Comparison of ENCODE assay signal across 22 cellular contexts in the genomic region with DNA sequence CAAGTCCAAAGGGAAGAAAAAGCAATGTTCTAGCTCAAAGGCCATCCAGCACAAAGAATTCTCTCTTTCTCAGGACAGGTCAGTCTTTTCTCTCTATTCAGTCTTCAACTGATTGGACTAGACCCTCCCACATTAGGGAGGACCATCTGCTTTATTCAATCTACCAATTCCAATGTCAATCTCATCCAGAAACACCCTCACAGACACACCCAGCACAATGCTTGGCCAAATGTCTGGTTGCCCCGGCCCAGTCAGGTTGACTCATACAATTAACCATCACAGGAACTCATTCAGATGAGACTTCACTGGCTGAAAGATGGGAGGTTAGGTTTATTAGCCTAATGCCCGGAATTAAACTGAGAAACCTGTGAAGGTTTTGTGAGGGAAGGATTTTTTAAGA. TPM values are rescaled to one million over a fixed set of nuclear protein-coding genes. Genes with fewer than 3 reads are reported as not detected.
DNase-seq lines count a peak whose midpoint lies in the region; ATAC-seq and TF ChIP-seq lines count a peak whose summit lies in the region.
"Had no signal": no experiment of that assay in that cellular context is flagged by ENCODE, and none has a peak within 500 bp of the region (broad histone marks: within the 10 kb centered on the region; RNA-seq: fewer than 3 reads in every experiment).

No MANE protein-coding gene starts in this region.

- H3K4ac ChIP-seq in mesenchymal stem cell (ENCODE audit: low read depth in 1 of 2, low read length in 2 of 2): no peak overlapping the region

- H3K9me3 ChIP-seq in MG63 (no peaks in the 10 kb centered on the region), mesenchymal stem cell (ENCODE audit: control insufficient read depth, low read length) (no peaks in the 10 kb centered on the region)
- H3K9me3 ChIP-seq: thoracic aorta had no signal

- H2BK5ac ChIP-seq in mesenchymal stem cell (ENCODE audit: low read depth, low read length, poor library complexity, severe bottlenecking): no peak overlapping the region

- H3K9me3 Mint-ChIP-seq in activated T-helper 2 cell treated with anti-CD3 and anti-CD28 coated beads, Interferon-gamma antibody, Interleukin-2, Interleukin-4, amounts not matched to agents 10 μg/mL and 5 μg/mL and 100 μg/mL, durations not matched to agents 14 hours and 24 hours and 36 hours: no peaks in the 10 kb centered on the region
- no peaks in the 10 kb centered on the region for H3K9me3 Mint-ChIP-seq in stimulated activated effector memory CD8-positive, alpha-beta T cell treated with anti-CD3 and anti-CD28 coated beads, Interleukin-12 subunit alpha, Interleukin-12 subunit beta, amount 100 ng/mL, for 72 hours
- H3K9me3 Mint-ChIP-seq: activated CD4-positive, alpha-beta T cell treated with anti-CD3 and anti-CD28 coated beads, Interleukin-2, amount 10 ng/mL, durations not matched to agents 7 days and 5 days; activated naive CD8-positive, alpha-beta T cell treated with anti-CD3 and anti-CD28 coated beads, Interleukin-2, amount 50 U/mL, for 24 hours; dendritic cell treated with granulocyte-macrophage colony-stimulating factor and Interleukin-4, amounts not matched to agents 40 ng/mL and 50 ng/mL, for 4 days; nephron progenitor cell; stimulated activated memory B cell treated with anti-CD40 and anti-IgM and Interleukin-4, amounts not matched to agents 10 μg/mL and 1 μg/mL and 100 μg/mL, for 72 hours had no signal

- no peaks in the 10 kb centered on the region for H3K27me3 Mint-ChIP-seq in activated T-helper 2 cell treated with anti-CD3 and anti-CD28 coated beads, Interferon-gamma antibody, Interleukin-2, Interleukin-4, amounts not matched to agents 10 μg/mL and 5 μg/mL and 100 μg/mL, durations not matched to agents 14 hours and 24 hours and 36 hours (ENCODE audit: low read depth)
- H3K27me3 Mint-ChIP-seq: activated CD4-positive, alpha-beta T cell treated with anti-CD3 and anti-CD28 coated beads, Interleukin-2, amount 10 ng/mL, durations not matched to agents 7 days and 5 days; activated naive CD8-positive, alpha-beta T cell treated with anti-CD3 and anti-CD28 coated beads, Interleukin-2, amount 50 U/mL, for 24 hours; dendritic cell treated with granulocyte-macrophage colony-stimulating factor and Interleukin-4, amounts not matched to agents 40 ng/mL and 50 ng/mL, for 4 days had no signal

- H3K4me3 ChIP-seq in MG63 (no peak overlapping the region), epithelial cell of esophagus (ENCODE audit: low read length) (no peak overlapping the region), mesenchymal stem cell (ENCODE audit: insufficient read depth in 1 of 2, low read depth in 1 of 2, low read length in 2 of 2) (no peak overlapping the region)
- H3K4me3 ChIP-seq: thoracic aorta had no signal

- H3K9ac ChIP-seq in mesenchymal stem cell (ENCODE audit: low read length): peak overlapping the region; percentile 20

- intact Hi-C loops in activated T-helper 2 cell treated with anti-CD3 and anti-CD28 coated beads, Interferon-gamma antibody, Interleukin-2, Interleukin-4, amounts not matched to agents 10 μg/mL and 5 μg/mL and 100 μg/mL, durations not matched to agents 14 hours and 24 hours and 36 hours (cut with micrococcal nuclease): no loop called here

- H3K14ac ChIP-seq in mesenchymal stem cell (ENCODE audit: low read length in 2 of 2): no peak overlapping the region

- no peak overlapping the region for H3K4me3 Mint-ChIP-seq in activated T-helper 2 cell treated with anti-CD3 and anti-CD28 coated beads, Interferon-gamma antibody, Interleukin-2, Interleukin-4, amounts not matched to agents 10 μg/mL and 5 μg/mL and 100 μg/mL, durations not matched to agents 14 hours and 24 hours and 36 hours (ENCODE audit: low read depth)
- no peak overlapping the region for H3K4me3 Mint-ChIP-seq in stimulated activated effector memory CD8-positive, alpha-beta T cell treated with anti-CD3 and anti-CD28 coated beads, Interleukin-12 subunit alpha, Interleukin-12 subunit beta, amount 100 ng/mL, for 72 hours
- H3K4me3 Mint-ChIP-seq: activated CD4-positive, alpha-beta T cell treated with anti-CD3 and anti-CD28 coated beads, Interleukin-2, amount 10 ng/mL, durations not matched to agents 7 days and 5 days; activated naive CD8-positive, alpha-beta T cell treated with anti-CD3 and anti-CD28 coated beads, Interleukin-2, amount 50 U/mL, for 24 hours; dendritic cell treated with granulocyte-macrophage colony-stimulating factor and Interleukin-4, amounts not matched to agents 40 ng/mL and 50 ng/mL, for 4 days; nephron progenitor cell; stimulated activated memory B cell treated with anti-CD40 and anti-IgM and Interleukin-4, amounts not matched to agents 10 μg/mL and 1 μg/mL and 100 μg/mL, for 72 hours had no signal

- H3K4me1 ChIP-seq in mesenchymal stem cell (ENCODE audit: control insufficient read depth, insufficient read depth, low read depth, low read length): no peaks in the 10 kb centered on the region

- no peaks in the 10 kb centered on the region for H3K4me1 Mint-ChIP-seq in activated T-helper 2 cell treated with anti-CD3 and anti-CD28 coated beads, Interferon-gamma antibody, Interleukin-2, Interleukin-4, amounts not matched to agents 10 μg/mL and 5 μg/mL and 100 μg/mL, durations not matched to agents 14 hours and 24 hours and 36 hours (ENCODE audit: low read depth)
- peaks cover 6% of the 10 kb centered on the region for H3K4me1 Mint-ChIP-seq in stimulated activated effector memory CD8-positive, alpha-beta T cell treated with anti-CD3 and anti-CD28 coated beads, Interleukin-12 subunit alpha, Interleukin-12 subunit beta, amount 100 ng/mL, for 72 hours
- H3K4me1 Mint-ChIP-seq: activated CD4-positive, alpha-beta T cell treated with anti-CD3 and anti-CD28 coated beads, Interleukin-2, amount 10 ng/mL, durations not matched to agents 7 days and 5 days; activated naive CD8-positive, alpha-beta T cell treated with anti-CD3 and anti-CD28 coated beads, Interleukin-2, amount 50 U/mL, for 24 hours had no signal

- H3K36me3 Mint-ChIP-seq in activated T-helper 2 cell treated with anti-CD3 and anti-CD28 coated beads, Interferon-gamma antibody, Interleukin-2, Interleukin-4, amounts not matched to agents 10 μg/mL and 5 μg/mL and 100 μg/mL, durations not matched to agents 14 hours and 24 hours and 36 hours (ENCODE audit: low read depth): no peaks in the 10 kb centered on the region
- no peaks in the 10 kb centered on the region for H3K36me3 Mint-ChIP-seq in stimulated activated effector memory CD8-positive, alpha-beta T cell treated with anti-CD3 and anti-CD28 coated beads, Interleukin-12 subunit alpha, Interleukin-12 subunit beta, amount 100 ng/mL, for 72 hours
- H3K36me3 Mint-ChIP-seq: stimulated activated memory B cell treated with anti-CD40 and anti-IgM and Interleukin-4, amounts not matched to agents 10 μg/mL and 1 μg/mL and 100 μg/mL, for 72 hours had no signal

- no peak overlapping the region for H2AFZ ChIP-seq in mesenchymal stem cell (ENCODE audit: low read depth, low read length)

- H3K4me2 ChIP-seq in mesenchymal stem cell (ENCODE audit: low read length, poor library complexity, severe bottlenecking): no peak overlapping the region

- H2AK5ac ChIP-seq in mesenchymal stem cell (ENCODE audit: low read length, severe bottlenecking): no peak overlapping the region

- H3K27ac Mint-ChIP-seq in activated T-helper 2 cell treated with anti-CD3 and anti-CD28 coated beads, Interferon-gamma antibody, Interleukin-2, Interleukin-4, amounts not matched to agents 10 μg/mL and 5 μg/mL and 100 μg/mL, durations not matched to agents 14 hours and 24 hours and 36 hours: no peak overlapping the region
- H3K27ac Mint-ChIP-seq in stimulated activated effector memory CD8-positive, alpha-beta T cell treated with anti-CD3 and anti-CD28 coated beads, Interleukin-12 subunit alpha, Interleukin-12 subunit beta, amount 100 ng/mL, for 72 hours: no peak overlapping the region
- H3K27ac Mint-ChIP-seq: activated CD4-positive, alpha-beta T cell treated with anti-CD3 and anti-CD28 coated beads, Interleukin-2, amount 10 ng/mL, durations not matched to agents 7 days and 5 days; activated naive CD8-positive, alpha-beta T cell treated with anti-CD3 and anti-CD28 coated beads, Interleukin-2, amount 50 U/mL, for 24 hours; dendritic cell treated with granulocyte-macrophage colony-stimulating factor and Interleukin-4, amounts not matched to agents 40 ng/mL and 50 ng/mL, for 4 days; nephron progenitor cell; stimulated activated memory B cell treated with anti-CD40 and anti-IgM and Interleukin-4, amounts not matched to agents 10 μg/mL and 1 μg/mL and 100 μg/mL, for 72 hours had no signal

- no peak overlapping the region for H4K91ac ChIP-seq in mesenchymal stem cell (ENCODE audit: low read length)

- H2BK15ac ChIP-seq in mesenchymal stem cell (ENCODE audit: low read depth, poor library complexity, severe bottlenecking): no peak overlapping the region

- no peaks in the 10 kb centered on the region for H3K27me3 ChIP-seq in MG63
- peaks cover 5 to 19% of the 10 kb centered on the region in 2 experiments for H3K27me3 ChIP-seq in mesenchymal stem cell (ENCODE audit: control insufficient read depth in 1 of 2, insufficient read depth in 1 of 2, low read length in 2 of 2)

- H3K79me1 ChIP-seq in mesenchymal stem cell (replicated peaks; ENCODE audit: low read length, poor library complexity, severe bottlenecking): no peaks in the 10 kb centered on the region

- DNase-seq in Daoy (ENCODE audit: low read depth) (peak; percentile 4), MG63 (peak; percentile 52), epithelial cell of esophagus (ENCODE audit: low read depth) (peak; percentile 50), mesenchymal stem cell (no peak), ecto neural progenitor cell (ENCODE audit: low spot score) (no peak)
- DNase-seq in activated T-helper 2 cell treated with anti-CD3 and anti-CD28 coated beads, Interferon-gamma antibody, Interleukin-2, Interleukin-4, amounts not matched to agents 10 μg/mL and 5 μg/mL and 100 μg/mL, durations not matched to agents 14 hours and 24 hours and 36 hours (ENCODE audit: low spot score): no peak
- DNase-seq in stimulated activated effector memory CD8-positive, alpha-beta T cell treated with anti-CD3 and anti-CD28 coated beads, Interleukin-12 subunit alpha, Interleukin-12 subunit beta, amount 100 ng/mL, for 72 hours (ENCODE audit: low spot score in 2 of 2): no peak
- DNase-seq in activated CD8-positive, alpha-beta memory T cell treated with anti-CD3 and anti-CD28 coated beads for 24 hours: no peak
- DNase-seq: activated CD4-positive, alpha-beta T cell treated with anti-CD3 and anti-CD28 coated beads, Interleukin-2, amount 10 ng/mL, durations not matched to agents 7 days and 5 days; activated CD8-positive, alpha-beta memory T cell treated with anti-CD3 and anti-CD28 coated beads, Interleukin-2, amount 50 U/mL, for 4 hours; activated effector memory CD4-positive, alpha-beta T cell treated with anti-CD3 and anti-CD28 coated beads, Interleukin-2, amount 50 U/mL, for 16 hours; activated naive CD8-positive, alpha-beta T cell treated with anti-CD3 and anti-CD28 coated beads, Interleukin-2, amount 50 U/mL, for 24 hours; midbrain; NCI-H1417 treated with DMSO at 0.1 percent for 48 hours; NCI-H69; nephron progenitor cell; SHP77 treated with DMSO at 0.1 percent for 48 hours had no signal

- WGBS in mesenchymal stem cell: no CpG with 5 or more reads among the region's 2 CpGs

- no peak overlapping the region for H4K8ac ChIP-seq in mesenchymal stem cell (ENCODE audit: low read length)

- H3K36me3 ChIP-seq in MG63 (no peaks in the 10 kb centered on the region), mesenchymal stem cell (ENCODE audit: control insufficient read depth in 1 of 2, insufficient read depth in 2 of 2, low read depth in 1 of 2, low read length in 2 of 2) (no peaks in the 10 kb centered on the region)
- H3K36me3 ChIP-seq: thoracic aorta had no signal

- H3K27ac ChIP-seq in mesenchymal stem cell (ENCODE audit: low read length, poor library complexity, severe bottlenecking): no peak overlapping the region
- H3K27ac ChIP-seq: thoracic aorta had no signal

- no peak overlapping the region for H2BK120ac ChIP-seq in mesenchymal stem cell (ENCODE audit: low read depth, low read length)

- no peak overlapping the region for H2BK12ac ChIP-seq in mesenchymal stem cell (ENCODE audit: low read length in 2 of 2)

- TF ChIP-seq CTCF in epithelial cell of esophagus (IDR thresholded peaks at IDR 0.05; ENCODE audit: insufficient read depth, low read depth, low read length, missing control alignments): no peak

- no peak overlapping the region for H3K23ac ChIP-seq in mesenchymal stem cell (ENCODE audit: low read length in 2 of 2)

- no peak for ATAC-seq in stimulated activated effector memory CD8-positive, alpha-beta T cell treated with anti-CD3 and anti-CD28 coated beads, Interleukin-12 subunit alpha, Interleukin-12 subunit beta, amount 100 ng/mL, for 72 hours
- ATAC-seq: activated naive CD8-positive, alpha-beta T cell treated with anti-CD3 and anti-CD28 coated beads, Interleukin-2, amount 50 U/mL, for 24 hours; left lobe of liver; stimulated activated memory B cell treated with anti-CD40 and anti-IgM and Interleukin-4, amounts not matched to agents 10 μg/mL and 1 μg/mL and 100 μg/mL, for 72 hours had no signal

- no peak overlapping the region for H3K18ac ChIP-seq in mesenchymal stem cell (ENCODE audit: low read depth in 1 of 2, low read length in 2 of 2)

RNA-seq across cellular contexts. Expression of a gene that starts 32.4 kb away (rescaled TPM):
- total RNA-seq in Daoy (2014; rRNA removed; shearing (Covaris generic)): not detected in 2 replicates
- total RNA-seq in MG63 (2014; rRNA removed; shearing (Covaris generic); ENCODE audit: low replicate concordance): 0.05 and 0.16 TPM in 2 replicates
- 0.28 TPM for polyA plus RNA-seq in mesenchymal stem cell (2013, experiment 1 of 2)
- 0.37 TPM for polyA plus RNA-seq in mesenchymal stem cell (2013, experiment 2 of 2)
- not detected in 2 replicates for total RNA-seq in activated T-helper 2 cell treated with anti-CD3 and anti-CD28 coated beads, Interferon-gamma antibody, Interleukin-2, Interleukin-4, amounts not matched to agents 10 μg/mL and 5 μg/mL and 100 μg/mL, durations not matched to agents 14 hours and 24 hours and 36 hours
- total RNA-seq: activated CD4-positive, alpha-beta T cell treated with anti-CD3 and anti-CD28 coated beads, Interleukin-2, amount 10 ng/mL, durations not matched to agents 7 days and 5 days; endothelial cell of umbilical vein; left lobe of liver had no signal
- polyA plus RNA-seq: endothelial cell of umbilical vein had no signal

RNA-seq across cellular contexts. Expression of a gene that starts 59.7 kb away (rescaled TPM):
- 5.6 and 6.6 TPM in 2 replicates for total RNA-seq in Daoy (2014; rRNA removed; shearing (Covaris generic))
- 0.47 and 1.7 TPM in 2 replicates for total RNA-seq in MG63 (2014; rRNA removed; shearing (Covaris generic); ENCODE audit: low replicate concordance)
- 0.98 TPM for polyA plus RNA-seq in mesenchymal stem cell (2013, experiment 1 of 2)
- 1.1 TPM for polyA plus RNA-seq in mesenchymal stem cell (2013, experiment 2 of 2)
- total RNA-seq in activated T-helper 2 cell treated with anti-CD3 and anti-CD28 coated beads, Interferon-gamma antibody, Interleukin-2, Interleukin-4, amounts not matched to agents 10 μg/mL and 5 μg/mL and 100 μg/mL, durations not matched to agents 14 hours and 24 hours and 36 hours: 68.1 and 71.4 TPM in 2 replicates

Comparison
In these comparisons a context has a peak if more than half of its experiments do, and no peak if none do; other contexts are left out.
1. DNase-seq: peak in Daoy (single experiment), MG63 (single experiment) and epithelial cell of esophagus (single experiment); none in mesenchymal stem cell (single experiment), activated T-helper 2 cell treated with anti-CD3 and anti-CD28 coated beads, Interferon-gamma antibody, Interleukin-2, Interleukin-4, amounts not matched to agents 10 μg/mL and 5 μg/mL and 100 μg/mL, durations not matched to agents 14 hours and 24 hours and 36 hours (single experiment), stimulated activated effector memory CD8-positive, alpha-beta T cell treated with anti-CD3 and anti-CD28 coated beads, Interleukin-12 subunit alpha, Interleukin-12 subunit beta, amount 100 ng/mL, for 72 hours (0 of 2), ecto neural progenitor cell (single experiment) and activated CD8-positive, alpha-beta memory T cell treated with anti-CD3 and anti-CD28 coated beads for 24 hours (single experiment).